1 cellular context compared by ENCODE assay signal in genomic region chr15:69394556-69395282, GRCh38.
A peak's percentile ranks its signal among the peaks of the same experiment; 100 is the strongest.
TF ChIP-seq lines count a peak whose summit lies in the region.

No MANE protein-coding gene starts in this region.

TF ChIP-seq in HepG2, 621 proteins besides CTCF, POLR2A, EP300 and RAD21 (continued from another document and continues in another):
- TF ChIP-seq ZNF687 (CRISPR knock-in tag; IDR thresholded peaks at IDR 0.05) = peak; percentile 68
- no peak for TF ChIP-seq DNMT1 (CRISPR knock-in tag; IDR thresholded peaks at IDR 0.05)
- no peak for TF ChIP-seq TP53 (CRISPR knock-in tag; conservative IDR thresholded peaks at IDR 0.05)
- 0 out of 2 replicates have a peak, but pooled peaks have one; percentile 38 for TF ChIP-seq GATAD2A (CRISPR knock-in tag; IDR thresholded peaks at IDR 0.05)
- TF ChIP-seq ZNF451 (CRISPR knock-in tag; IDR thresholded peaks at IDR 0.05) = 0 out of 2 replicates have a peak, but pooled peaks have one; percentile 26
- no peak for TF ChIP-seq ZNF432 (CRISPR knock-in tag; IDR thresholded peaks at IDR 0.05; ENCODE audit: borderline replicate concordance)
- TF ChIP-seq CBFB (CRISPR knock-in tag; IDR thresholded peaks at IDR 0.05) = 0 out of 2 replicates have a peak, but pooled peaks have one; percentile 25
- TF ChIP-seq KLF15 (CRISPR knock-in tag; IDR thresholded peaks at IDR 0.05; ENCODE audit: borderline replicate concordance) = no peak
- no peak for TF ChIP-seq ZNF362 (CRISPR knock-in tag; IDR thresholded peaks at IDR 0.05; ENCODE audit: borderline replicate concordance)
- TF ChIP-seq ZNF446 (CRISPR knock-in tag; IDR thresholded peaks at IDR 0.05) = no peak
- TF ChIP-seq EED (CRISPR knock-in tag; IDR thresholded peaks at IDR 0.05) = 0 out of 2 replicates have a peak, but pooled peaks have one; percentile 24
- TF ChIP-seq HOXA9 (CRISPR knock-in tag; IDR thresholded peaks at IDR 0.05; ENCODE audit: borderline replicate concordance) = no peak
- TF ChIP-seq MYNN (CRISPR knock-in tag; IDR thresholded peaks at IDR 0.05; ENCODE audit: low read depth) = no peak
- TF ChIP-seq MZF1 (CRISPR knock-in tag; IDR thresholded peaks at IDR 0.05; ENCODE audit: borderline replicate concordance) = no peak
- TF ChIP-seq ZNF331 (CRISPR knock-in tag; IDR thresholded peaks at IDR 0.05) = peak; percentile 38; the same call in 1 of the 2 replicates
- no peak for TF ChIP-seq ZNF138 (CRISPR knock-in tag; IDR thresholded peaks at IDR 0.05; ENCODE audit: low read depth)
- TF ChIP-seq ZNF234 (CRISPR knock-in tag; conservative IDR thresholded peaks at IDR 0.05) = no peak
- TF ChIP-seq ARNTL (CRISPR knock-in tag; IDR thresholded peaks at IDR 0.05) = 0 out of 2 replicates have a peak, but pooled peaks have one; percentile 45
- TF ChIP-seq ZNF251 (CRISPR knock-in tag; IDR thresholded peaks at IDR 0.05) = no peak
- no peak for TF ChIP-seq THAP8 (CRISPR knock-in tag; IDR thresholded peaks at IDR 0.05; ENCODE audit: borderline replicate concordance)
- TF ChIP-seq FOXP1 (IDR thresholded peaks at IDR 0.05) = no peak
- no peak for TF ChIP-seq FOXP1 (CRISPR knock-in tag; IDR thresholded peaks at IDR 0.05)
- no peak for TF ChIP-seq JUNB (CRISPR knock-in tag; IDR thresholded peaks at IDR 0.05; ENCODE audit: borderline replicate concordance)
- TF ChIP-seq ZNF33B (CRISPR knock-in tag; IDR thresholded peaks at IDR 0.05) = no peak
- no peak for TF ChIP-seq ATF3 (CRISPR knock-in tag; IDR thresholded peaks at IDR 0.05)
- TF ChIP-seq MXI1 (IDR thresholded peaks at IDR 0.05; ENCODE audit: borderline replicate concordance, low read depth, low read length) = 0 out of 3 replicates have a peak, but pooled peaks have one; percentile 15
- no peak for TF ChIP-seq ELF1 (CRISPR knock-in tag; IDR thresholded peaks at IDR 0.05)
- TF ChIP-seq TBL1XR1 (IDR thresholded peaks at IDR 0.05; ENCODE audit: borderline replicate concordance, low read length, partially characterized antibody) = no peak
- no peak for TF ChIP-seq NRL (CRISPR knock-in tag; IDR thresholded peaks at IDR 0.05; ENCODE audit: borderline replicate concordance)
- TF ChIP-seq ZNF350 (CRISPR knock-in tag; IDR thresholded peaks at IDR 0.05; ENCODE audit: borderline replicate concordance, low read depth) = no peak
- TF ChIP-seq MEIS2 (CRISPR knock-in tag; IDR thresholded peaks at IDR 0.05) = no peak
- TF ChIP-seq ATAD3A (CRISPR knock-in tag; IDR thresholded peaks at IDR 0.05) = no peak
- TF ChIP-seq ZFP36L2 (CRISPR knock-in tag; IDR thresholded peaks at IDR 0.05) = no peak
- TF ChIP-seq, protein P1, sequence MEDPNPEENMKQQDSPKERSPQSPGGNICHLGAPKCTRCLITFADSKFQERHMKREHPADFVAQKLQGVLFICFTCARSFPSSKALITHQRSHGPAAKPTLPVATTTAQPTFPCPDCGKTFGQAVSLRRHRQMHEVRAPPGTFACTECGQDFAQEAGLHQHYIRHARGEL (CRISPR knock-in tag; IDR thresholded peaks at IDR 0.05) = no peak
- no peak for TF ChIP-seq ZHX1 (CRISPR knock-in tag; IDR thresholded peaks at IDR 0.05; ENCODE audit: low read depth)
- no peak for TF ChIP-seq GATAD1 (CRISPR knock-in tag; IDR thresholded peaks at IDR 0.05)
- TF ChIP-seq CBX5 (CRISPR knock-in tag; IDR thresholded peaks at IDR 0.05; ENCODE audit: borderline replicate concordance) = no peak
- TF ChIP-seq SYNCRIP (IDR thresholded peaks at IDR 0.05; ENCODE audit: insufficient read depth, low read depth, low read length) = no peak
- 0 out of 2 replicates have a peak, but pooled peaks have one; percentile 35 for TF ChIP-seq ETV6 (CRISPR knock-in tag; conservative IDR thresholded peaks at IDR 0.05)
- TF ChIP-seq HMGXB4 (CRISPR knock-in tag; IDR thresholded peaks at IDR 0.05; ENCODE audit: borderline replicate concordance in 1 of 2, low read depth in 1 of 2) = peak; percentile 44 to 72; a peak in 3 of 4 replicates
- TF ChIP-seq, protein P2, sequence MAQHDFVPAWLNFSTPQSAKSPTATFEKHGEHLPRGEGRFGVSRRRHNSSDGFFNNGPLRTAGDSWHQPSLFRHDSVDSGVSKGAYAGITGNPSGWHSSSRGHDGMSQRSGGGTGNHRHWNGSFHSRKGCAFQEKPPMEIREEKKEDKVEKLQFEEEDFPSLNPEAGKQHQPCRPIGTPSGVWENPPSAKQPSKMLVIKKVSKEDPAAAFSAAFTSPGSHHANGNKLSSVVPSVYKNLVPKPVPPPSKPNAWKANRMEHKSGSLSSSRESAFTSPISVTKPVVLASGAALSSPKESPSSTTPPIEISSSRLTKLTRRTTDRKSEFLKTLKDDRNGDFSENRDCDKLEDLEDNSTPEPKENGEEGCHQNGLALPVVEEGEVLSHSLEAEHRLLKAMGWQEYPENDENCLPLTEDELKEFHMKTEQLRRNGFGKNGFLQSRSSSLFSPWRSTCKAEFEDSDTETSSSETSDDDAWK (CRISPR knock-in tag; IDR thresholded peaks at IDR 0.05) = no peak
- no peak for TF ChIP-seq ZFP62 (CRISPR knock-in tag; IDR thresholded peaks at IDR 0.05)
- no peak for TF ChIP-seq ZNF232 (CRISPR knock-in tag; IDR thresholded peaks at IDR 0.05; ENCODE audit: borderline replicate concordance)
- no peak for TF ChIP-seq PHF21A (CRISPR knock-in tag; IDR thresholded peaks at IDR 0.05)
- TF ChIP-seq ZBTB2 (CRISPR knock-in tag; IDR thresholded peaks at IDR 0.05; ENCODE audit: low read depth) = no peak
- TF ChIP-seq BATF2 (CRISPR knock-in tag; IDR thresholded peaks at IDR 0.05) = no peak
- TF ChIP-seq HCFC1 (IDR thresholded peaks at IDR 0.05; ENCODE audit: low read depth, low read length) = no peak
- TF ChIP-seq ZNF550 (CRISPR knock-in tag; IDR thresholded peaks at IDR 0.05; ENCODE audit: borderline replicate concordance) = no peak
- no peak for TF ChIP-seq ATF4 (CRISPR knock-in tag; IDR thresholded peaks at IDR 0.05)
- TF ChIP-seq PPARG (CRISPR knock-in tag; conservative IDR thresholded peaks at IDR 0.05) = no peak
- TF ChIP-seq KLF12 (CRISPR knock-in tag; IDR thresholded peaks at IDR 0.05; ENCODE audit: borderline replicate concordance) = no peak
- no peak for TF ChIP-seq ZNF850 (CRISPR knock-in tag; conservative IDR thresholded peaks at IDR 0.05)
- no peak for TF ChIP-seq HDAC6 (IDR thresholded peaks at IDR 0.05; ENCODE audit: low read depth, low read length)
- TF ChIP-seq SOX13 (IDR thresholded peaks at IDR 0.05) = no peak
- TF ChIP-seq SOX13 (CRISPR knock-in tag; conservative IDR thresholded peaks at IDR 0.05 in 1 of 2, IDR thresholded peaks at IDR 0.05 in 1 of 2) = no peak; a peak in 1 of 4 replicates
- peak; percentile 67 for TF ChIP-seq MAX (IDR thresholded peaks at IDR 0.05)
- no peak for TF ChIP-seq RAD51 (IDR thresholded peaks at IDR 0.05; ENCODE audit: borderline replicate concordance)
- TF ChIP-seq ZNF569 (CRISPR knock-in tag; IDR thresholded peaks at IDR 0.05; ENCODE audit: borderline replicate concordance) = no peak
